1 cellular context compared by ENCODE assay signal in the genomic region with DNA sequence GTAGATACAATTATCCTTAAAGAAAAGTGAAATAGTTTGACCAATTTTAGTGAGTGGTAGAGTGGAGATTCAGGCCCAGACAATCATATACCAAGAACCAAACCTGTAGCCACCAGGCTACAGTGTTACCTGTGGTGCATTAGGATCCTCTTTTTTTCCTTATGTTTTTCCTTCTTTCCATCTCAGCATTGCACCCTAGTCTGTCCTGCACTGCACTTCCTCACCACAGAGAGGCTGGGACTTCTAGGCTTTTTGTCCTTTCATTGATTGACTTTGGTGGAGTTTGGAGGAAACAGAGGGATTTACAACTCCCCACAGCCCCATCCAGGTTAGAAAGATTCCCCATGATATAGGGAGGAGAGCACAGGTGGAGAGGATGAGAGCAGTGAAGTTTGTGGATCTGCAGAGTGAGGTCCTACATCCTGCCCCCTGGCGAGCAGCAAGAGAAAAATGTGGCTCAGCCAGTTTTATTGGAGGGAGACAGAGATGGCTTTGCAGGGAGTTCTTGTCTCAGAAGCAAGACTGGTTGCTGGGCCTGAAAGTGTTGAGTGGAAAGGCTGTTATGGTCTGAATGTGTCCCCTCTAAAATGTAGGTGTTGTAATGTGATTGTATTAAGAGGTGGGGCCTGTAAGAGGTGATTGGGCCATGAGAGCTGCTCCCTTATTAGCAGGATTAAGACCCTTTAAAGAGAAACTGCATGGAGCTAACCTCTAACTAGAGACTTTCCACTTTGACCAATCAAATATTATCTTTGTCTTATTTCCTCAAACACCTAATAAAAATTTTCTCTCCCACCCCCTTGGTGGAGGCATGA.
TF ChIP-seq lines count a peak whose summit lies in the region.

No MANE protein-coding gene starts in this region.

TF ChIP-seq in SK-N-SH treated with all-trans-retinoic acid at 6 μM for 48 hours, 23 proteins besides CTCF, POLR2A, EP300 and RAD21 (continued from another document):
- no peak for TF ChIP-seq OSR1 (CRISPR knock-in tag; IDR thresholded peaks at IDR 0.05)
- TF ChIP-seq, protein P1, sequence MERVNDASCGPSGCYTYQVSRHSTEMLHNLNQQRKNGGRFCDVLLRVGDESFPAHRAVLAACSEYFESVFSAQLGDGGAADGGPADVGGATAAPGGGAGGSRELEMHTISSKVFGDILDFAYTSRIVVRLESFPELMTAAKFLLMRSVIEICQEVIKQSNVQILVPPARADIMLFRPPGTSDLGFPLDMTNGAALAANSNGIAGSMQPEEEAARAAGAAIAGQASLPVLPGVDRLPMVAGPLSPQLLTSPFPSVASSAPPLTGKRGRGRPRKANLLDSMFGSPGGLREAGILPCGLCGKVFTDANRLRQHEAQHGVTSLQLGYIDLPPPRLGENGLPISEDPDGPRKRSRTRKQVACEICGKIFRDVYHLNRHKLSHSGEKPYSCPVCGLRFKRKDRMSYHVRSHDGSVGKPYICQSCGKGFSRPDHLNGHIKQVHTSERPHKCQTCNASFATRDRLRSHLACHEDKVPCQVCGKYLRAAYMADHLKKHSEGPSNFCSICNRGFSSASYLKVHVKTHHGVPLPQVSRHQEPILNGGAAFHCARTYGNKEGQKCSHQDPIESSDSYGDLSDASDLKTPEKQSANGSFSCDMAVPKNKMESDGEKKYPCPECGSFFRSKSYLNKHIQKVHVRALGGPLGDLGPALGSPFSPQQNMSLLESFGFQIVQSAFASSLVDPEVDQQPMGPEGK (CRISPR knock-in tag; IDR thresholded peaks at IDR 0.05; ENCODE audit: borderline replicate concordance): no peak
- TF ChIP-seq TOX (CRISPR knock-in tag; IDR thresholded peaks at IDR 0.05; ENCODE audit: borderline replicate concordance): no peak
- TF ChIP-seq, protein P2, sequence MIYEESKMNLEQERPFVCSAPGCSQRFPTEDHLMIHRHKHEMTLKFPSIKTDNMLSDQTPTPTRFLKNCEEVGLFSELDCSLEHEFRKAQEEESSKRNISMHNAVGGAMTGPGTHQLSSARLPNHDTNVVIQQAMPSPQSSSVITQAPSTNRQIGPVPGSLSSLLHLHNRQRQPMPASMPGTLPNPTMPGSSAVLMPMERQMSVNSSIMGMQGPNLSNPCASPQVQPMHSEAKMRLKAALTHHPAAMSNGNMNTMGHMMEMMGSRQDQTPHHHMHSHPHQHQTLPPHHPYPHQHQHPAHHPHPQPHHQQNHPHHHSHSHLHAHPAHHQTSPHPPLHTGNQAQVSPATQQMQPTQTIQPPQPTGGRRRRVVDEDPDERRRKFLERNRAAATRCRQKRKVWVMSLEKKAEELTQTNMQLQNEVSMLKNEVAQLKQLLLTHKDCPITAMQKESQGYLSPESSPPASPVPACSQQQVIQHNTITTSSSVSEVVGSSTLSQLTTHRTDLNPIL (CRISPR knock-in tag; IDR thresholded peaks at IDR 0.05; ENCODE audit: low read depth): no peak
- no peak for TF ChIP-seq ISL1 (CRISPR knock-in tag; IDR thresholded peaks at IDR 0.05)
- no peak for TF ChIP-seq CSDC2 (CRISPR knock-in tag; IDR thresholded peaks at IDR 0.05)
- TF ChIP-seq ZFP3 (CRISPR knock-in tag; IDR thresholded peaks at IDR 0.05): no peak
- TF ChIP-seq ZC3H10 (CRISPR knock-in tag; IDR thresholded peaks at IDR 0.05): no peak
- TF ChIP-seq ARNTL (CRISPR knock-in tag; IDR thresholded peaks at IDR 0.05; ENCODE audit: borderline replicate concordance, low read depth): no peak
- no peak for TF ChIP-seq GLIS3 (CRISPR knock-in tag; IDR thresholded peaks at IDR 0.05)
- TF ChIP-seq, protein P3, sequence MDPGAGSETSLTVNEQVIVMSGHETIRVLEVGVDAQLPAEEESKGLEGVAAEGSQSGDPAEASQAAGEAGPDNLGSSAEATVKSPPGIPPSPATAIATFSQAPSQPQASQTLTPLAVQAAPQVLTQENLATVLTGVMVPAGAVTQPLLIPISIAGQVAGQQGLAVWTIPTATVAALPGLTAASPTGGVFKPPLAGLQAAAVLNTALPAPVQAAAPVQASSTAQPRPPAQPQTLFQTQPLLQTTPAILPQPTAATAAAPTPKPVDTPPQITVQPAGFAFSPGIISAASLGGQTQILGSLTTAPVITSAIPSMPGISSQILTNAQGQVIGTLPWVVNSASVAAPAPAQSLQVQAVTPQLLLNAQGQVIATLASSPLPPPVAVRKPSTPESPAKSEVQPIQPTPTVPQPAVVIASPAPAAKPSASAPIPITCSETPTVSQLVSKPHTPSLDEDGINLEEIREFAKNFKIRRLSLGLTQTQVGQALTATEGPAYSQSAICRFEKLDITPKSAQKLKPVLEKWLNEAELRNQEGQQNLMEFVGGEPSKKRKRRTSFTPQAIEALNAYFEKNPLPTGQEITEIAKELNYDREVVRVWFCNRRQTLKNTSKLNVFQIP (CRISPR knock-in tag; IDR thresholded peaks at IDR 0.05; ENCODE audit: borderline replicate concordance, low read depth): no peak
- TF ChIP-seq, protein P4, sequence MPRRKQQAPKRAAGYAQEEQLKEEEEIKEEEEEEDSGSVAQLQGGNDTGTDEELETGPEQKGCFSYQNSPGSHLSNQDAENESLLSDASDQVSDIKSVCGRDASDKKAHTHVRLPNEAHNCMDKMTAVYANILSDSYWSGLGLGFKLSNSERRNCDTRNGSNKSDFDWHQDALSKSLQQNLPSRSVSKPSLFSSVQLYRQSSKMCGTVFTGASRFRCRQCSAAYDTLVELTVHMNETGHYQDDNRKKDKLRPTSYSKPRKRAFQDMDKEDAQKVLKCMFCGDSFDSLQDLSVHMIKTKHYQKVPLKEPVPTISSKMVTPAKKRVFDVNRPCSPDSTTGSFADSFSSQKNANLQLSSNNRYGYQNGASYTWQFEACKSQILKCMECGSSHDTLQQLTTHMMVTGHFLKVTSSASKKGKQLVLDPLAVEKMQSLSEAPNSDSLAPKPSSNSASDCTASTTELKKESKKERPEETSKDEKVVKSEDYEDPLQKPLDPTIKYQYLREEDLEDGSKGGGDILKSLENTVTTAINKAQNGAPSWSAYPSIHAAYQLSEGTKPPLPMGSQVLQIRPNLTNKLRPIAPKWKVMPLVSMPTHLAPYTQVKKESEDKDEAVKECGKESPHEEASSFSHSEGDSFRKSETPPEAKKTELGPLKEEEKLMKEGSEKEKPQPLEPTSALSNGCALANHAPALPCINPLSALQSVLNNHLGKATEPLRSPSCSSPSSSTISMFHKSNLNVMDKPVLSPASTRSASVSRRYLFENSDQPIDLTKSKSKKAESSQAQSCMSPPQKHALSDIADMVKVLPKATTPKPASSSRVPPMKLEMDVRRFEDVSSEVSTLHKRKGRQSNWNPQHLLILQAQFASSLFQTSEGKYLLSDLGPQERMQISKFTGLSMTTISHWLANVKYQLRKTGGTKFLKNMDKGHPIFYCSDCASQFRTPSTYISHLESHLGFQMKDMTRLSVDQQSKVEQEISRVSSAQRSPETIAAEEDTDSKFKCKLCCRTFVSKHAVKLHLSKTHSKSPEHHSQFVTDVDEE (CRISPR knock-in tag; IDR thresholded peaks at IDR 0.05): no peak
- no peak for TF ChIP-seq BACH2 (CRISPR knock-in tag; IDR thresholded peaks at IDR 0.05; ENCODE audit: borderline replicate concordance)
- TF ChIP-seq RARB (CRISPR knock-in tag; IDR thresholded peaks at IDR 0.05): no peak
- TF ChIP-seq ZNF565 (CRISPR knock-in tag; conservative IDR thresholded peaks at IDR 0.05; ENCODE audit: low read depth): no peak
- no peak for TF ChIP-seq SNAI2 (CRISPR knock-in tag; IDR thresholded peaks at IDR 0.05)
